Comparison of ENCODE assay signal across 15 cellular contexts in the genomic region with DNA sequence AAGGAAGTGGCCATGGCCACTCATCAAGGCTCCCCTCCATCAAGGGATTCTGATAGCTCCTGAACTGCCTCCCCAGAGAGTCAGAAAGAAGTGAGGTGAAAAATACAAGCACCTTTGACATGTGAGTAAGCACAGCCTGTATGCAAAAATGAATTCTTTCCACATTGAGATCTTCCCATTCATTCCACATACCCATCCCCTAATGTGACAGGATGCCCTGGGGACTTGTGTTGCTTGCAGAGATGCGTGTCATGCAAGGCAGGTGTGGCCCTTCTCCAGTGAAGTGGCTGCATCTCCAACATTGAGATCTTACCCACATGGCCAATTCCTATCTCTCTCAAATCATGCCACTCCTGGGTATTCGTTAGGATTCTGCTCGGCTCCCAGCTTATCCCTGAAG.
A peak's percentile ranks its signal among the peaks of the same experiment; 100 is the strongest.
DNase-seq lines count a peak whose midpoint lies in the region; ATAC-seq and TF ChIP-seq lines count a peak whose summit lies in the region.
"Had no signal": no experiment of that assay in that cellular context is flagged by ENCODE, and none has a peak within 500 bp of the region (broad histone marks: within the 10 kb centered on the region; RNA-seq: fewer than 3 reads in every experiment).

No MANE protein-coding gene starts in this region.

- POLR2A ChIA-PET in activated CD8-positive, alpha-beta T cell treated with anti-CD3 and anti-CD28 coated beads for 36 hours (lab: Charles Lee), result no interaction called here

- H3K27me3 ChIP-seq in esophagus muscularis mucosa, result no peaks in the 10 kb centered on the region
- H3K27me3 ChIP-seq: BLaER1 had no signal

- TF ChIP-seq EP300 in esophagus muscularis mucosa (IDR thresholded peaks at IDR 0.05), result no peak

- H3K9me3 Mint-ChIP-seq in activated CD8-positive, alpha-beta T cell treated with anti-CD3 and anti-CD28 coated beads for 36 hours, result peaks cover 3% of the 10 kb centered on the region
- H3K9me3 Mint-ChIP-seq: CD8-positive, alpha-beta T cell; GM23338 had no signal

- H3K27ac Mint-ChIP-seq in activated CD8-positive, alpha-beta T cell treated with anti-CD3 and anti-CD28 coated beads for 36 hours, result no peak overlapping the region
- H3K27ac Mint-ChIP-seq: CD8-positive, alpha-beta T cell; GM23338 had no signal

- no peak for TF ChIP-seq POLR2A in esophagus muscularis mucosa (IDR thresholded peaks at IDR 0.05; ENCODE audit: low read depth)

- H3K36me3 Mint-ChIP-seq in activated CD8-positive, alpha-beta T cell treated with anti-CD3 and anti-CD28 coated beads for 36 hours (ENCODE audit: low read depth), result no peaks in the 10 kb centered on the region
- H3K36me3 Mint-ChIP-seq: CD8-positive, alpha-beta T cell had no signal

- no peak for ATAC-seq in activated CD8-positive, alpha-beta T cell treated with anti-CD3 and anti-CD28 coated beads for 36 hours
- ATAC-seq: CD8-positive, alpha-beta T cell; GM23338; HCT116; Panc1 had no signal

- intact Hi-C loops in esophagus muscularis mucosa (cut with DNase I), result no loop called here
- intact Hi-C loops in activated CD8-positive, alpha-beta T cell treated with anti-CD3 and anti-CD28 coated beads for 36 hours (cut with micrococcal nuclease), result no loop called here

- H3K4me3 Mint-ChIP-seq in activated CD8-positive, alpha-beta T cell treated with anti-CD3 and anti-CD28 coated beads for 36 hours, result no peak overlapping the region
- H3K4me3 Mint-ChIP-seq: CD8-positive, alpha-beta T cell; GM23338 had no signal

- DNase-seq in NCI-H748 (lab: John Stamatoyannopoulos, UW; ENCODE audit: unreplicated experiment) (peak; percentile 30), NCI-H748 treated with DMSO at 0.1 percent for 48 hours (lab: John Stamatoyannopoulos, UW) (no peak), NCI-H345 treated with DMSO at 0.1 percent for 48 hours (lab: John Stamatoyannopoulos, UW; ENCODE audit: unreplicated experiment) (peak; percentile 97), esophagus muscularis mucosa (ENCODE audit: extremely low spot score) (peak; percentile 77), mesenteric fat pad (ENCODE audit: low spot score) (no peak)
- no peak for DNase-seq in activated CD8-positive, alpha-beta T cell treated with anti-CD3 and anti-CD28 coated beads for 36 hours
- no peak for DNase-seq in NK-92 treated with Interleukin-12 subunit alpha and Interleukin-12 subunit beta, amount 100 ng/mL, for 24 hours (lab: John Stamatoyannopoulos, UW)
- DNase-seq: CD8-positive, alpha-beta T cell; EL; NCI-H1436; NCI-H446 treated with DMSO at 0.1 percent for 48 hours had no signal

- 73% methylated on average over 3 of the region's 3 CpGs for WGBS in esophagus muscularis mucosa

- H3K4me1 ChIP-seq in esophagus muscularis mucosa, result no peaks in the 10 kb centered on the region
- H3K4me1 ChIP-seq: BLaER1 had no signal

- no peaks in the 10 kb centered on the region for H3K36me3 ChIP-seq in esophagus muscularis mucosa
- H3K36me3 ChIP-seq: BLaER1 had no signal

- TF ChIP-seq CTCF in esophagus muscularis mucosa (IDR thresholded peaks at IDR 0.05), result no peak
- TF ChIP-seq CTCF in activated CD8-positive, alpha-beta T cell treated with anti-CD3 and anti-CD28 coated beads for 36 hours (IDR thresholded peaks at IDR 0.05), result no peak

- no peaks in the 10 kb centered on the region for H3K27me3 Mint-ChIP-seq in activated CD8-positive, alpha-beta T cell treated with anti-CD3 and anti-CD28 coated beads for 36 hours

- no peak overlapping the region for H3K27ac ChIP-seq in esophagus muscularis mucosa (replicated peaks in 1 of 4)
- H3K27ac ChIP-seq: BLaER1 had no signal

- no peaks in the 10 kb centered on the region for H3K4me1 Mint-ChIP-seq in activated CD8-positive, alpha-beta T cell treated with anti-CD3 and anti-CD28 coated beads for 36 hours (ENCODE audit: low read depth)

- H3K4me3 ChIP-seq in esophagus muscularis mucosa, result no peak overlapping the region
- H3K4me3 ChIP-seq: BLaER1, GM23338 had no signal

- no peaks in the 10 kb centered on the region for H3K9me3 ChIP-seq in esophagus muscularis mucosa
- H3K9me3 ChIP-seq: BLaER1 had no signal

- CTCF ChIA-PET in activated CD8-positive, alpha-beta T cell treated with anti-CD3 and anti-CD28 coated beads for 36 hours (lab: Charles Lee), result no interaction called here

Comparison
In these comparisons a context has a peak if more than half of its experiments do, and no peak if none do; other contexts are left out.
1. DNase-seq: peak in NCI-H748 (single experiment), NCI-H345 treated with DMSO at 0.1 percent for 48 hours (single experiment) and esophagus muscularis mucosa (single experiment); none in NCI-H748 treated with DMSO at 0.1 percent for 48 hours (single experiment), mesenteric fat pad (single experiment), activated CD8-positive, alpha-beta T cell treated with anti-CD3 and anti-CD28 coated beads for 36 hours (single experiment) and NK-92 treated with Interleukin-12 subunit alpha and Interleukin-12 subunit beta, amount 100 ng/mL, for 24 hours (single experiment).